Comparison of ENCODE assay signal across 11 cellular contexts in genomic region chr2:217054791-217055190, GRCh38.
DNase-seq lines count a peak whose midpoint lies in the region; ATAC-seq and TF ChIP-seq lines count a peak whose summit lies in the region.
"Had no signal": no experiment of that assay in that cellular context is flagged by ENCODE, and none has a peak within 500 bp of the region (broad histone marks: within the 10 kb centered on the region; RNA-seq: fewer than 3 reads in every experiment).

No MANE protein-coding gene starts in this region.

- H3K36me3 Mint-ChIP-seq in MCF 10A (ENCODE audit: insufficient read depth, unreplicated experiment), result no peaks in the 10 kb centered on the region

- H3K27me3 ChIP-seq in right cardiac atrium (ENCODE audit: control insufficient read depth, insufficient read depth), result no peaks in the 10 kb centered on the region

- peak overlapping the region; percentile 73 for H3K27ac ChIP-seq in right cardiac atrium (ENCODE audit: low read length)

- H3K27ac Mint-ChIP-seq in MCF 10A (ENCODE audit: low read depth, unreplicated experiment), result no peak overlapping the region

- H3K4me1 Mint-ChIP-seq in MCF 10A (ENCODE audit: insufficient read depth, unreplicated experiment), result no peaks in the 10 kb centered on the region

- TF ChIP-seq CTCF in MCF 10A (IDR thresholded peaks at IDR 0.05; ENCODE audit: unreplicated experiment), result no peak

- H3K9me3 ChIP-seq in right cardiac atrium (ENCODE audit: control insufficient read depth, low read length), result no peaks in the 10 kb centered on the region
- H3K9me3 ChIP-seq: mucosa of descending colon had no signal

- POLR2A ChIA-PET in MCF 10A (lab: Yijun Ruan, JAX), result no interaction called here

- CTCF ChIA-PET in MCF 10A (lab: Yijun Ruan, JAX), result no interaction called here

- intact Hi-C loops in right cardiac atrium (cut with DNase I), result no loop called here
- intact Hi-C loops in MCF 10A (cut with micrococcal nuclease), result no loop called here

- H3K4me3 Mint-ChIP-seq in MCF 10A (ENCODE audit: unreplicated experiment), result no peak overlapping the region

- peaks cover 15% of the 10 kb centered on the region for H3K4me1 ChIP-seq in right cardiac atrium (ENCODE audit: control insufficient read depth, insufficient read depth, low read length)

- BruUV-seq in MCF 10A (replicated peaks; lab: Mats Ljungman, UMichigan), result no TSS peak

- WGBS in right cardiac atrium, result 40% methylated on average over 4 of the region's 4 CpGs

- DNase-seq in DMS 273 treated with DMSO at 0.1 percent for 48 hours (lab: John Stamatoyannopoulos, UW), result peak; percentile 56
- DNase-seq in NCI-H146 (lab: John Stamatoyannopoulos, UW), result peak; percentile 32
- peak; percentile 50 for DNase-seq in RPMI7951 (ENCODE audit: low read depth)
- DNase-seq in right cardiac atrium, result peak in 2 of 3 donors; percentile 64 to 72
- no peak for DNase-seq in NOMO-1 treated with DMSO at 0.1 percent for 48 hours (lab: John Stamatoyannopoulos, UW; ENCODE audit: unreplicated experiment)
- DNase-seq in MCF 10A (ENCODE audit: unreplicated experiment), result no peak
- no peak for DNase-seq in foreskin melanocyte
- no peak for DNase-seq in NCI-H187 treated with DMSO at 0.1 percent for 48 hours (lab: John Stamatoyannopoulos, UW)
- DNase-seq: AML-193, mucosa of descending colon, T-helper 9 cell had no signal

- peaks cover 14% of the 10 kb centered on the region for H3K27me3 Mint-ChIP-seq in MCF 10A (ENCODE audit: insufficient read depth, unreplicated experiment)

- H3K9me3 Mint-ChIP-seq in MCF 10A (ENCODE audit: unreplicated experiment), result no peaks in the 10 kb centered on the region

- no peak overlapping the region for H3K4me3 ChIP-seq in right cardiac atrium (ENCODE audit: low read length)
- H3K4me3 ChIP-seq: mucosa of descending colon had no signal

- peak; percentile 65 to 87 for ATAC-seq in right cardiac atrium
- ATAC-seq: mucosa of descending colon had no signal

Comparison
In these comparisons a context has a peak if more than half of its experiments do, and no peak if none do; other contexts are left out.
1. DNase-seq: peak in DMS 273 treated with DMSO at 0.1 percent for 48 hours (single experiment), NCI-H146 (single experiment), RPMI7951 (single experiment) and right cardiac atrium (2 of 3); none in NOMO-1 treated with DMSO at 0.1 percent for 48 hours (single experiment), MCF 10A (single experiment), foreskin melanocyte (single experiment) and NCI-H187 treated with DMSO at 0.1 percent for 48 hours (single experiment).